Comparison of ENCODE assay signal across 11 cellular contexts in genomic region chr1:66542811-66543767, GRCh38. TPM values are rescaled to one million over a fixed set of nuclear protein-coding genes. Genes with fewer than 3 reads are reported as not detected.
DNase-seq lines count a peak whose midpoint lies in the region; ATAC-seq and TF ChIP-seq lines count a peak whose summit lies in the region.
"Had no signal": no experiment of that assay in that cellular context is flagged by ENCODE, and none has a peak within 500 bp of the region (broad histone marks: within the 10 kb centered on the region; RNA-seq: fewer than 3 reads in every experiment).

No MANE protein-coding gene starts in this region.

- no peaks in the 10 kb centered on the region for H3K36me3 ChIP-seq in lung (ENCODE audit: control insufficient read depth in 2 of 2, insufficient read depth in 2 of 2, low read length in 2 of 2)

- peak; percentile 41 for ATAC-seq in lung (ENCODE audit: insufficient read depth, low FRiP score)
- ATAC-seq in effector memory CD8-positive, alpha-beta T cell (replicated peaks) = no peak
- ATAC-seq in HG03354 (IDR thresholded peaks at IDR 0.05; ENCODE audit: poor library complexity, severe bottlenecking, unreplicated experiment) = no peak
- ATAC-seq in HG03342 (IDR thresholded peaks at IDR 0.05; ENCODE audit: unreplicated experiment) = no peak

- no peaks in the 10 kb centered on the region for H3K36me3 Mint-ChIP-seq in effector memory CD8-positive, alpha-beta T cell (ENCODE audit: insufficient read depth)

- H3K27ac ChIP-seq in lung (ENCODE audit: low read depth in 1 of 2, low read length in 1 of 2) = peak overlapping the region in 1 of 2 donors; percentile 91

- H3K4me1 ChIP-seq in lung (ENCODE audit: control insufficient read depth in 2 of 2, insufficient read depth in 2 of 2, low read length in 2 of 2) = peaks cover 7 to 13% of the 10 kb centered on the region in 2 donors
- H3K4me1 ChIP-seq: Caco-2 had no signal

- H3K27me3 ChIP-seq in lung (ENCODE audit: control insufficient read depth, insufficient read depth) = no peaks in the 10 kb centered on the region

- 55 to 73% methylated on average over 8 of the region's 8 CpGs for WGBS in lung, 2 donors

- TF ChIP-seq CTCF in choroid plexus epithelial cell (conservative IDR thresholded peaks at IDR 0.05; ENCODE audit: low read depth, low read length) = no peak
- TF ChIP-seq CTCF in lung (IDR thresholded peaks at IDR 0.05; ENCODE audit: control extremely low read depth, extremely low read depth) = no peak

- no peaks in the 10 kb centered on the region for H3K9me3 ChIP-seq in lung (ENCODE audit: control insufficient read depth in 2 of 2, insufficient read depth in 1 of 2, low read length in 1 of 2)
- H3K9me3 ChIP-seq: Caco-2 had no signal

- no peaks in the 10 kb centered on the region for H3K9me3 Mint-ChIP-seq in effector memory CD8-positive, alpha-beta T cell
- H3K9me3 Mint-ChIP-seq: stimulated activated naive CD8-positive, alpha-beta T cell treated with anti-CD3 and anti-CD28 coated beads, Interleukin-15, Interleukin-2, amounts not matched to agents 100 ng/mL and 50 ng/mL, for 24 hours had no signal

- H3K4me1 Mint-ChIP-seq in effector memory CD8-positive, alpha-beta T cell (ENCODE audit: low read depth in 2 of 2) = no peaks in the 10 kb centered on the region

- no peak overlapping the region for H3K27ac Mint-ChIP-seq in effector memory CD8-positive, alpha-beta T cell
- H3K27ac Mint-ChIP-seq: stimulated activated naive CD8-positive, alpha-beta T cell treated with anti-CD3 and anti-CD28 coated beads, Interleukin-15, Interleukin-2, amounts not matched to agents 100 ng/mL and 50 ng/mL, for 24 hours had no signal

- no peak overlapping the region for H3K4me3 ChIP-seq in choroid plexus epithelial cell (ENCODE audit: low read depth, low read length)
- H3K4me3 ChIP-seq in lung = no peak overlapping the region

- peaks cover 23 to 33% of the 10 kb centered on the region in 2 donors for H3K27me3 Mint-ChIP-seq in effector memory CD8-positive, alpha-beta T cell

- DNase-seq in AG08396 (ENCODE audit: low spot score) (peak; percentile 23), NCI-H2029 treated with DMSO at 0.1 percent for 48 hours (lab: John Stamatoyannopoulos, UW) (peak; percentile 99), choroid plexus epithelial cell (ENCODE audit: low read depth) (peak; percentile 83), lung (ENCODE audit: low spot score) (no peak), T-helper 9 cell (no peak)
- DNase-seq in effector memory CD8-positive, alpha-beta T cell = no peak
- DNase-seq: erythroblast had no signal

- H3K4me3 Mint-ChIP-seq in effector memory CD8-positive, alpha-beta T cell = no peak overlapping the region
- H3K4me3 Mint-ChIP-seq: stimulated activated naive CD8-positive, alpha-beta T cell treated with anti-CD3 and anti-CD28 coated beads, Interleukin-15, Interleukin-2, amounts not matched to agents 100 ng/mL and 50 ng/mL, for 24 hours had no signal

RNA-seq across cellular contexts. Expression of gene SGIP1, which starts 9.1 kb away (rescaled TPM):
- total RNA-seq in lung = 10 to 100 TPM in 1 of 2 donors, 1 to 10 TPM in 1; 5.6 to 17.0 TPM
- polyA plus RNA-seq in lung = 1 to 10 TPM; 2.7 to 3.9 TPM
- total RNA-seq: Caco-2 had no signal

Comparison
In these comparisons a context has a peak if more than half of its experiments do, and no peak if none do; other contexts are left out.
1. DNase-seq: peak in AG08396 (single experiment), NCI-H2029 treated with DMSO at 0.1 percent for 48 hours (single experiment) and choroid plexus epithelial cell (single experiment); none in lung (single experiment), effector memory CD8-positive, alpha-beta T cell (0 of 3) and T-helper 9 cell (single experiment).